ENCODE assay signal across 1 cellular context in the genomic region with DNA sequence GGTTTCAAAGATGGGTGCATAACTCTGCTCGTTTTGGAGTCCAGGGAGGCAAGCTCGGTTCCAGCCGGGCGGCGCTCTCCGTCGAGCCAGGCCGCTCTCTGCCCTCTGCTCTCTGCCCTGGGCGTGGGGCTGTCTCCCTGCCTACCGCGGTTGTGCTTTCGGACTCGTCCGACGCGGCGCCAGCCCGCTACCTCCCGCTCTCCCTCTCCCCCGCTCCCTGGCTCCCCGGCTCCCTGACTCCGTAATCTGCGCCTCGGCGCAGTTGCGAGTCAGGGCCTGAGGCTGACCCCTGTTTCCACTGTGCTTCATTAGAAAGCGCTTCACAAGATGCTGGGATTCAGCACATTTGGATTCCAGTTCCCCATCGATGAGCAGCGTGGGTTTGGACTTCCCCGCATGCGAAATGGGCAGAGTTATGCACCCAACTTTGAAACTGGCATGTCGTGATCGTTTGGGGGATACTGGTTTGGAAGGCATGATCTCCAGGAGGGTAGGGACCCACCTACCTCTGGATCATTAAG.
TF ChIP-seq lines count a peak whose summit lies in the region.

No MANE protein-coding gene starts in this region.

TF ChIP-seq in HepG2, 621 proteins besides CTCF, POLR2A, EP300 and RAD21 (continued from another document and continues in another):
- TF ChIP-seq MAFF (IDR thresholded peaks at IDR 0.05; ENCODE audit: low read depth, low read length) = no peak
- TF ChIP-seq ZBTB38 (CRISPR knock-in tag; IDR thresholded peaks at IDR 0.05) = 0 out of 2 replicates have a peak, but pooled peaks have one; percentile 12
- TF ChIP-seq MYNN (CRISPR knock-in tag; IDR thresholded peaks at IDR 0.05; ENCODE audit: low read depth) = no peak
- TF ChIP-seq, protein P1, sequence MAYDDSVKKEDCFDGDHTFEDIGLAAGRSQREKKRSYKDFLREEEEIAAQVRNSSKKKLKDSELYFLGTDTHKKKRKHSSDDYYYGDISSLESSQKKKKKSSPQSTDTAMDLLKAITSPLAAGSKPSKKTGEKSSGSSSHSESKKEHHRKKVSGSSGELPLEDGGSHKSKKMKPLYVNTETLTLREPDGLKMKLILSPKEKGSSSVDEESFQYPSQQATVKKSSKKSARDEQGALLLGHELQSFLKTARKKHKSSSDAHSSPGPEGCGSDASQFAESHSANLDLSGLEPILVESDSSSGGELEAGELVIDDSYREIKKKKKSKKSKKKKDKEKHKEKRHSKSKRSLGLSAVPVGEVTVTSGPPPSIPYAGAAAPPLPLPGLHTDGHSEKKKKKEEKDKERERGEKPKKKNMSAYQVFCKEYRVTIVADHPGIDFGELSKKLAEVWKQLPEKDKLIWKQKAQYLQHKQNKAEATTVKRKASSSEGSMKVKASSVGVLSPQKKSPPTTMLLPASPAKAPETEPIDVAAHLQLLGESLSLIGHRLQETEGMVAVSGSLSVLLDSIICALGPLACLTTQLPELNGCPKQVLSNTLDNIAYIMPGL (CRISPR knock-in tag; IDR thresholded peaks at IDR 0.05; ENCODE audit: borderline replicate concordance in 1 of 2, low read depth in 1 of 2) = peak in 1 of 2 experiments; percentile 2; a peak in 1 of 4 replicates
- no peak for TF ChIP-seq ONECUT2 (CRISPR knock-in tag; IDR thresholded peaks at IDR 0.05)
- TF ChIP-seq, protein P2, sequence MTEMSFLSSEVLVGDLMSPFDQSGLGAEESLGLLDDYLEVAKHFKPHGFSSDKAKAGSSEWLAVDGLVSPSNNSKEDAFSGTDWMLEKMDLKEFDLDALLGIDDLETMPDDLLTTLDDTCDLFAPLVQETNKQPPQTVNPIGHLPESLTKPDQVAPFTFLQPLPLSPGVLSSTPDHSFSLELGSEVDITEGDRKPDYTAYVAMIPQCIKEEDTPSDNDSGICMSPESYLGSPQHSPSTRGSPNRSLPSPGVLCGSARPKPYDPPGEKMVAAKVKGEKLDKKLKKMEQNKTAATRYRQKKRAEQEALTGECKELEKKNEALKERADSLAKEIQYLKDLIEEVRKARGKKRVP (CRISPR knock-in tag; IDR thresholded peaks at IDR 0.05) = peak in 1 of 2 experiments; percentile 30; a peak in 1 of 4 replicates
- no peak for TF ChIP-seq ZFP41 (CRISPR knock-in tag; IDR thresholded peaks at IDR 0.05; ENCODE audit: borderline replicate concordance)
- 0 out of 2 replicates have a peak, but pooled peaks have one; percentile 38 for TF ChIP-seq ZNF501 (CRISPR knock-in tag; IDR thresholded peaks at IDR 0.05)
- TF ChIP-seq, protein P3, sequence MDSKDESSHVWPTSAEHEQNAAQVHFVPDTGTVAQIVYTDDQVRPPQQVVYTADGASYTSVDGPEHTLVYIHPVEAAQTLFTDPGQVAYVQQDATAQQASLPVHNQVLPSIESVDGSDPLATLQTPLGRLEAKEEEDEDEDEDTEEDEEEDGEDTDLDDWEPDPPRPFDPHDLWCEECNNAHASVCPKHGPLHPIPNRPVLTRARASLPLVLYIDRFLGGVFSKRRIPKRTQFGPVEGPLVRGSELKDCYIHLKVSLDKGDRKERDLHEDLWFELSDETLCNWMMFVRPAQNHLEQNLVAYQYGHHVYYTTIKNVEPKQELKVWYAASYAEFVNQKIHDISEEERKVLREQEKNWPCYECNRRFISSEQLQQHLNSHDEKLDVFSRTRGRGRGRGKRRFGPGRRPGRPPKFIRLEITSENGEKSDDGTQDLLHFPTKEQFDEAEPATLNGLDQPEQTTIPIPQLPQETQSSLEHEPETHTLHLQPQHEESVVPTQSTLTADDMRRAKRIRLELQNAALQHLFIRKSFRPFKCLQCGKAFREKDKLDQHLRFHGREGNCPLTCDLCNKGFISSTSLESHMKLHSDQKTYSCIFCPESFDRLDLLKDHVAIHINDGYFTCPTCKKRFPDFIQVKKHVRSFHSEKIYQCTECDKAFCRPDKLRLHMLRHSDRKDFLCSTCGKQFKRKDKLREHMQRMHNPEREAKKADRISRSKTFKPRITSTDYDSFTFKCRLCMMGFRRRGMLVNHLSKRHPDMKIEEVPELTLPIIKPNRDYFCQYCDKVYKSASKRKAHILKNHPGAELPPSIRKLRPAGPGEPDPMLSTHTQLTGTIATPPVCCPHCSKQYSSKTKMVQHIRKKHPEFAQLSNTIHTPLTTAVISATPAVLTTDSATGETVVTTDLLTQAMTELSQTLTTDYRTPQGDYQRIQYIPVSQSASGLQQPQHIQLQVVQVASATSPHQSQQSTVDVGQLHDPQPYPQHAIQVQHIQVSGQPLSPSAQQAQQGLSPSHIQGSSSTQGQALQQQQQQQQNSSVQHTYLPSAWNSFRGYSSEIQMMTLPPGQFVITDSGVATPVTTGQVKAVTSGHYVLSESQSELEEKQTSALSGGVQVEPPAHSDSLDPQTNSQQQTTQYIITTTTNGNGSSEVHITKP (CRISPR knock-in tag; IDR thresholded peaks at IDR 0.05; ENCODE audit: low read depth) = no peak
- peak; percentile 3; the same call in 1 of the 2 replicates for TF ChIP-seq PHF20 (CRISPR knock-in tag; IDR thresholded peaks at IDR 0.05)
- no peak; the same call in 1 of the 2 replicates for TF ChIP-seq KDM2A (CRISPR knock-in tag; IDR thresholded peaks at IDR 0.05; ENCODE audit: borderline replicate concordance, low read depth)
- TF ChIP-seq NRL (CRISPR knock-in tag; IDR thresholded peaks at IDR 0.05; ENCODE audit: borderline replicate concordance) = peak; percentile 49; the same call in 1 of the 2 replicates
- TF ChIP-seq U2AF2 (IDR thresholded peaks at IDR 0.05; ENCODE audit: low read depth, low read length) = no peak
- TF ChIP-seq PHF8 (CRISPR knock-in tag; IDR thresholded peaks at IDR 0.05) = 0 out of 2 replicates have a peak, but pooled peaks have one; percentile 8
- TF ChIP-seq, protein P4, sequence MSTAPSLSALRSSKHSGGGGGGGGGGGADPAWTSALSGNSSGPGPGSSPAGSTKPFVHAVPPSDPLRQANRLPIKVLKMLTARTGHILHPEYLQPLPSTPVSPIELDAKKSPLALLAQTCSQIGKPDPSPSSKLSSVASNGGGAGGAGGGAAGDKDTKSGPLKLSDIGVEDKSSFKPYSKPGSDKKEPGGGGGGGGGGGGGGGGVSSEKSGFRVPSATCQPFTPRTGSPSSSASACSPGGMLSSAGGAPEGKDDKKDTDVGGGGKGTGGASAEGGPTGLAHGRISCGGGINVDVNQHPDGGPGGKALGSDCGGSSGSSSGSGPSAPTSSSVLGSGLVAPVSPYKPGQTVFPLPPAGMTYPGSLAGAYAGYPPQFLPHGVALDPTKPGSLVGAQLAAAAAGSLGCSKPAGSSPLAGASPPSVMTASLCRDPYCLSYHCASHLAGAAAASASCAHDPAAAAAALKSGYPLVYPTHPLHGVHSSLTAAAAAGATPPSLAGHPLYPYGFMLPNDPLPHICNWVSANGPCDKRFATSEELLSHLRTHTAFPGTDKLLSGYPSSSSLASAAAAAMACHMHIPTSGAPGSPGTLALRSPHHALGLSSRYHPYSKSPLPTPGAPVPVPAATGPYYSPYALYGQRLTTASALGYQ (CRISPR knock-in tag; IDR thresholded peaks at IDR 0.05) = no peak
- no peak for TF ChIP-seq ZNF816 (CRISPR knock-in tag; IDR thresholded peaks at IDR 0.05; ENCODE audit: borderline replicate concordance)
- TF ChIP-seq, protein P5, sequence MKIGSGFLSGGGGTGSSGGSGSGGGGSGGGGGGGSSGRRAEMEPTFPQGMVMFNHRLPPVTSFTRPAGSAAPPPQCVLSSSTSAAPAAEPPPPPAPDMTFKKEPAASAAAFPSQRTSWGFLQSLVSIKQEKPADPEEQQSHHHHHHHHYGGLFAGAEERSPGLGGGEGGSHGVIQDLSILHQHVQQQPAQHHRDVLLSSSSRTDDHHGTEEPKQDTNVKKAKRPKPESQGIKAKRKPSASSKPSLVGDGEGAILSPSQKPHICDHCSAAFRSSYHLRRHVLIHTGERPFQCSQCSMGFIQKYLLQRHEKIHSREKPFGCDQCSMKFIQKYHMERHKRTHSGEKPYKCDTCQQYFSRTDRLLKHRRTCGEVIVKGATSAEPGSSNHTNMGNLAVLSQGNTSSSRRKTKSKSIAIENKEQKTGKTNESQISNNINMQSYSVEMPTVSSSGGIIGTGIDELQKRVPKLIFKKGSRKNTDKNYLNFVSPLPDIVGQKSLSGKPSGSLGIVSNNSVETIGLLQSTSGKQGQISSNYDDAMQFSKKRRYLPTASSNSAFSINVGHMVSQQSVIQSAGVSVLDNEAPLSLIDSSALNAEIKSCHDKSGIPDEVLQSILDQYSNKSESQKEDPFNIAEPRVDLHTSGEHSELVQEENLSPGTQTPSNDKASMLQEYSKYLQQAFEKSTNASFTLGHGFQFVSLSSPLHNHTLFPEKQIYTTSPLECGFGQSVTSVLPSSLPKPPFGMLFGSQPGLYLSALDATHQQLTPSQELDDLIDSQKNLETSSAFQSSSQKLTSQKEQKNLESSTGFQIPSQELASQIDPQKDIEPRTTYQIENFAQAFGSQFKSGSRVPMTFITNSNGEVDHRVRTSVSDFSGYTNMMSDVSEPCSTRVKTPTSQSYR (CRISPR knock-in tag; IDR thresholded peaks at IDR 0.05; ENCODE audit: borderline replicate concordance) = 0 out of 2 replicates have a peak, but pooled peaks have one; percentile 19
- TF ChIP-seq ZNF777 (CRISPR knock-in tag; IDR thresholded peaks at IDR 0.05) = peak; percentile 85; the same call in 1 of the 2 replicates
- 0 out of 2 replicates have a peak, but pooled peaks have one; percentile 12 for TF ChIP-seq ZNF652 (CRISPR knock-in tag; IDR thresholded peaks at IDR 0.05; ENCODE audit: borderline replicate concordance, low read depth)
- TF ChIP-seq ZNF670 (CRISPR knock-in tag; IDR thresholded peaks at IDR 0.05; ENCODE audit: borderline replicate concordance) = no peak
- no peak for TF ChIP-seq FOXM1 (CRISPR knock-in tag; IDR thresholded peaks at IDR 0.05)
- no peak for TF ChIP-seq CENPT (CRISPR knock-in tag; IDR thresholded peaks at IDR 0.05; ENCODE audit: low read depth)
- peak; percentile 31; the same call in 1 of the 2 replicates for TF ChIP-seq HNF4A (CRISPR knock-in tag; IDR thresholded peaks at IDR 0.05)
- no peak for TF ChIP-seq FOSL2 (CRISPR knock-in tag; IDR thresholded peaks at IDR 0.05)
- TF ChIP-seq, protein P6, sequence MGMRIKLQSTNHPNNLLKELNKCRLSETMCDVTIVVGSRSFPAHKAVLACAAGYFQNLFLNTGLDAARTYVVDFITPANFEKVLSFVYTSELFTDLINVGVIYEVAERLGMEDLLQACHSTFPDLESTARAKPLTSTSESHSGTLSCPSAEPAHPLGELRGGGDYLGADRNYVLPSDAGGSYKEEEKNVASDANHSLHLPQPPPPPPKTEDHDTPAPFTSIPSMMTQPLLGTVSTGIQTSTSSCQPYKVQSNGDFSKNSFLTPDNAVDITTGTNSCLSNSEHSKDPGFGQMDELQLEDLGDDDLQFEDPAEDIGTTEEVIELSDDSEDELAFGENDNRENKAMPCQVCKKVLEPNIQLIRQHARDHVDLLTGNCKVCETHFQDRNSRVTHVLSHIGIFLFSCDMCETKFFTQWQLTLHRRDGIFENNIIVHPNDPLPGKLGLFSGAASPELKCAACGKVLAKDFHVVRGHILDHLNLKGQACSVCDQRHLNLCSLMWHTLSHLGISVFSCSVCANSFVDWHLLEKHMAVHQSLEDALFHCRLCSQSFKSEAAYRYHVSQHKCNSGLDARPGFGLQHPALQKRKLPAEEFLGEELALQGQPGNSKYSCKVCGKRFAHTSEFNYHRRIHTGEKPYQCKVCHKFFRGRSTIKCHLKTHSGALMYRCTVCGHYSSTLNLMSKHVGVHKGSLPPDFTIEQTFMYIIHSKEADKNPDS (CRISPR knock-in tag; IDR thresholded peaks at IDR 0.05) = no peak
- TF ChIP-seq ZBTB20 (CRISPR knock-in tag; IDR thresholded peaks at IDR 0.05; ENCODE audit: borderline replicate concordance, low read depth) = no peak
- TF ChIP-seq ZNF333 (CRISPR knock-in tag; IDR thresholded peaks at IDR 0.05; ENCODE audit: borderline replicate concordance) = peak; percentile 61; the same call in 1 of the 2 replicates
- TF ChIP-seq, protein P7, sequence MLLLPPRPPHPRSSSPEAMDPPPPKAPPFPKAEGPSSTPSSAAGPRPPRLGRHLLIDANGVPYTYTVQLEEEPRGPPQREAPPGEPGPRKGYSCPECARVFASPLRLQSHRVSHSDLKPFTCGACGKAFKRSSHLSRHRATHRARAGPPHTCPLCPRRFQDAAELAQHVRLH (CRISPR knock-in tag; IDR thresholded peaks at IDR 0.05; ENCODE audit: borderline replicate concordance, low read depth) = no peak
- TF ChIP-seq TARDBP (CRISPR knock-in tag; IDR thresholded peaks at IDR 0.05) = peak; percentile 69; the same call in 1 of the 2 replicates
- TF ChIP-seq ZBTB7A (CRISPR knock-in tag; IDR thresholded peaks at IDR 0.05) = no peak
- TF ChIP-seq FOXO1 (CRISPR knock-in tag; IDR thresholded peaks at IDR 0.05) = 0 out of 2 replicates have a peak, but pooled peaks have one; percentile 23
- 0 out of 2 replicates have a peak, but pooled peaks have one; percentile 24 for TF ChIP-seq ZNF672 (CRISPR knock-in tag; IDR thresholded peaks at IDR 0.05)
- no peak for TF ChIP-seq ZNF792 (CRISPR knock-in tag; IDR thresholded peaks at IDR 0.05)
- TF ChIP-seq, protein P8, sequence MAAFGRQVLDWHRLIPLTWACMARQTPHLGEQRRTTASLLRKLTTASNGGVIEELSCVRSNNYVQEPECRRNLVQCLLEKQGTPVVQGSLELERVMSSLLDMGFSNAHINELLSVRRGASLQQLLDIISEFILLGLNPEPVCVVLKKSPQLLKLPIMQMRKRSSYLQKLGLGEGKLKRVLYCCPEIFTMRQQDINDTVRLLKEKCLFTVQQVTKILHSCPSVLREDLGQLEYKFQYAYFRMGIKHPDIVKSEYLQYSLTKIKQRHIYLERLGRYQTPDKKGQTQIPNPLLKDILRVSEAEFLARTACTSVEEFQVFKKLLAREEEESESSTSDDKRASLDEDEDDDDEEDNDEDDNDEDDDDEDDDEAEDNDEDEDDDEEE (CRISPR knock-in tag; IDR thresholded peaks at IDR 0.05) = no peak; the same call in 1 of the 2 replicates
- TF ChIP-seq XBP1 (CRISPR knock-in tag; IDR thresholded peaks at IDR 0.05) = no peak
- no peak for TF ChIP-seq NFKBIZ (CRISPR knock-in tag; IDR thresholded peaks at IDR 0.05)
- TF ChIP-seq, protein P9, sequence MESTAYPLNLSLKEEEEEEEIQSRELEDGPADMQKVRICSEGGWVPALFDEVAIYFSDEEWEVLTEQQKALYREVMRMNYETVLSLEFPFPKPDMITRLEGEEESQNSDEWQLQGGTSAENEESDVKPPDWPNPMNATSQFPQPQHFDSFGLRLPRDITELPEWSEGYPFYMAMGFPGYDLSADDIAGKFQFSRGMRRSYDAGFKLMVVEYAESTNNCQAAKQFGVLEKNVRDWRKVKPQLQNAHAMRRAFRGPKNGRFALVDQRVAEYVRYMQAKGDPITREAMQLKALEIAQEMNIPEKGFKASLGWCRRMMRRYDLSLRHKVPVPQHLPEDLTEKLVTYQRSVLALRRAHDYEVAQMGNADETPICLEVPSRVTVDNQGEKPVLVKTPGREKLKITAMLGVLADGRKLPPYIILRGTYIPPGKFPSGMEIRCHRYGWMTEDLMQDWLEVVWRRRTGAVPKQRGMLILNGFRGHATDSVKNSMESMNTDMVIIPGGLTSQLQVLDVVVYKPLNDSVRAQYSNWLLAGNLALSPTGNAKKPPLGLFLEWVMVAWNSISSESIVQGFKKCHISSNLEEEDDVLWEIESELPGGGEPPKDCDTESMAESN (CRISPR knock-in tag; conservative IDR thresholded peaks at IDR 0.05) = no peak
